In the genomic region with DNA sequence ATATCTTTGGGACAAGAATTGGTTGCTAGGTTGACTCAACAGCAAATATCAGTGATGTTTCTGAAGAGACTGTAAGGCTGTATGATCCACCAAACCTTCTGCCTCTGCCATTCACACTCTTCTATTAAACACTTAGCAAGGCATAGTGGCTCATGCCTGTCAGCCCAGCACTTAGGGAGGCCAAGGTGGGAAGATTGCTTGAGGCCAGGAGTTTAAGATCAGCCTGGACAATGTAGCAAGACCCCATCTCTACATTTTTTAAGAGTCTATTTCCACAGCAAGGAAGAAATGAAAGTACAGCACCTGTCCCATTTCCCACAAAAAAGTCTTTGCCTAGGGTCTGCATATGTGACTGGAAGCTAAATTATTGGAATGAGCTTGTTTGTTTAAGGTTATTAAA, we compare ENCODE assay signal across 27 cellular contexts.
"Had no signal": no experiment of that assay in that cellular context is flagged by ENCODE, and none has a peak within 500 bp of the region (broad histone marks: within the 10 kb centered on the region; RNA-seq: fewer than 3 reads in every experiment).

No MANE protein-coding gene starts in this region.

- DNase-seq: dermis blood vessel endothelial cell; dorsolateral prefrontal cortex; effector CD4-positive, alpha-beta T cell; effector memory CD4-positive, alpha-beta T cell; erythroblast; esophagus squamous epithelium; foreskin fibroblast; foreskin melanocyte; gastrocnemius medialis; glutamatergic neuron; head of caudate nucleus; heart right ventricle; hippocampal formation; left cardiac atrium; left lung; left ventricle myocardium superior; lower lobe of right lung; mesendoderm; midbrain; naive thymus-derived CD4-positive, alpha-beta T cell had no signal

- H3K9me3 ChIP-seq: esophagus squamous epithelium, gastrocnemius medialis, heart right ventricle, left lung, lower lobe of right lung had no signal

- H3K27me3 Mint-ChIP-seq: naive thymus-derived CD4-positive, alpha-beta T cell had no signal

- H3K4me3 Mint-ChIP-seq: naive thymus-derived CD4-positive, alpha-beta T cell had no signal

- ATAC-seq: esophagus mucosa; gastrocnemius medialis; heart right ventricle; left cardiac atrium; left lung; left ventricle myocardium superior; lower lobe of right lung; naive thymus-derived CD4-positive, alpha-beta T cell had no signal

- H3K27me3 ChIP-seq: dorsolateral prefrontal cortex, esophagus squamous epithelium, gastrocnemius medialis, heart right ventricle, left lung had no signal

- H3K4me3 ChIP-seq: coronary artery, dorsolateral prefrontal cortex, esophagus squamous epithelium, gastrocnemius medialis, heart right ventricle, left lung, lower lobe of right lung had no signal

- H3K36me3 ChIP-seq: esophagus squamous epithelium, heart right ventricle, left lung, lower lobe of right lung had no signal

- H3K27ac Mint-ChIP-seq: naive thymus-derived CD4-positive, alpha-beta T cell had no signal

- FAIRE-seq: colon, endothelial cell of umbilical vein, islet of Langerhans, keratinocyte had no signal

- H3K9me3 Mint-ChIP-seq: naive thymus-derived CD4-positive, alpha-beta T cell had no signal

- H3K27ac ChIP-seq: coronary artery, dorsolateral prefrontal cortex, epithelial cell of prostate, esophagus squamous epithelium, heart right ventricle, left lung, lower lobe of right lung had no signal
